26 cellular contexts compared by ENCODE assay signal in the genomic region with DNA sequence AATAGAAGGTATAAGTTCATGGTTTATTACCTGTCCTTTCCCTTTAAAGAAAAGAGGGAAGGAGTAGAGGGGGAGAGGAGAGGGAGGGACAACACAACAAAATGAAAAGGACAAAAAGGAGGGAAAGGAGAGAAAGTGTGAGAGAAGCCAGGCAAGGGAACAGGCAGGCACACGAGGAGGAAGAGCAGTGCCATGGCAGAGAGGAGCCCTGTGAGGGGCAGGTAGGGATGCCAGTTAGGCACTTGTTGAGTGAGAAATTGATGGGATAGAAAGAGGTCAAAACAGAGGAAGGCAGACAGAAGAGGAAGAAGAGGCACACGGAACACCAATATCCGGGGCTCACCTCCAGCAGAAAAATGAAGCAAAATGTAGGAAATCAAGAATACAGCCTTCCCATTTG. TPM values are rescaled to one million over a fixed set of nuclear protein-coding genes. Genes with fewer than 3 reads are reported as not detected.
DNase-seq lines count a peak whose midpoint lies in the region; ATAC-seq, FAIRE-seq and TF ChIP-seq lines count a peak whose summit lies in the region.
"Had no signal": no experiment of that assay in that cellular context is flagged by ENCODE, and none has a peak within 500 bp of the region (broad histone marks: within the 10 kb centered on the region; RNA-seq: fewer than 3 reads in every experiment).

No MANE protein-coding gene starts in this region.

- H2BK5ac ChIP-seq in H1 (ENCODE audit: low read depth, low read length), result no peak overlapping the region

- H4K91ac ChIP-seq in H1 (replicated peaks; ENCODE audit: insufficient read length, low read length), result no peak overlapping the region

- H3K36me3 ChIP-seq in BLaER1 treated with 17β-estradiol and CSF1 and Interleukin-3, amounts not matched to agents 10 nM and 100 nM, result no peaks in the 10 kb centered on the region
- H3K36me3 ChIP-seq in OCI-LY3 (replicated peaks; ENCODE audit: low read depth, low read length), result peaks cover 3% of the 10 kb centered on the region
- H3K36me3 ChIP-seq in H1 (ENCODE audit: control insufficient read depth in 2 of 4, insufficient read depth in 4 of 4, low read length in 3 of 4), result no peaks in the 10 kb centered on the region
- H3K36me3 ChIP-seq: BE2C, colonic mucosa, pancreas, tibial artery had no signal

- H3K4ac ChIP-seq in H1 (replicated peaks; ENCODE audit: insufficient read length, low read depth, low read length), result no peak overlapping the region

- no peaks in the 10 kb centered on the region for H3K27me3 ChIP-seq in BLaER1 treated with 17β-estradiol and CSF1 and Interleukin-3, amounts not matched to agents 10 nM and 100 nM
- H3K27me3 ChIP-seq in OCI-LY3 (ENCODE audit: low read depth, low read length) (no peaks in the 10 kb centered on the region), H1 (replicated peaks in 1 of 4; ENCODE audit: control insufficient read depth in 3 of 4, extremely low read depth in 1 of 4, insufficient read depth in 3 of 4, low read length in 3 of 4) (no peaks in the 10 kb centered on the region)
- H3K27me3 ChIP-seq: BE2C, colonic mucosa, neural progenitor cell, pancreas, tibial artery had no signal

- intact Hi-C loops in activated CD4-positive, alpha-beta memory T cell treated with anti-CD3 and anti-CD28 coated beads for 36 hours (cut with micrococcal nuclease), result no loop called here

- CTCF ChIA-PET in activated CD4-positive, alpha-beta memory T cell treated with anti-CD3 and anti-CD28 coated beads for 36 hours (lab: Charles Lee), result no interaction called here
- CTCF ChIA-PET in activated CD4-positive, alpha-beta memory T cell treated with anti-CD3 and anti-CD28 coated beads, Interleukin-2, amount 10 ng/mL, durations not matched to agents 7 days and 5 days (lab: Charles Lee), result interaction anchor here (1.0 to 1.6 kb wide), 2 partner anchors 35 to 39 kb away, joined by 4 read pairs; no protein-coding TSS in a partner anchor
- CTCF ChIA-PET in H1 (lab: Charles Lee; ENCODE audit: partially characterized antibody), result interaction anchor here (0.8 kb wide), 1 partner anchor 9 kb away, joined by 3 read pairs; no protein-coding TSS in a partner anchor

- no peak for TF ChIP-seq EP300 in H1 (IDR thresholded peaks at IDR 0.05; ENCODE audit: borderline replicate concordance in 1 of 2, low read depth in 2 of 2, low read length in 2 of 2)

- H3K36me3 Mint-ChIP-seq in activated CD4-positive, alpha-beta memory T cell treated with anti-CD3 and anti-CD28 coated beads for 36 hours, result peaks cover 5% of the 10 kb centered on the region
- H3K36me3 Mint-ChIP-seq in activated CD4-positive, alpha-beta memory T cell treated with anti-CD3 and anti-CD28 coated beads, Interleukin-2, amount 10 ng/mL, durations not matched to agents 7 days and 5 days (ENCODE audit: low read depth), result peaks cover 7% of the 10 kb centered on the region
- H3K36me3 Mint-ChIP-seq: neural progenitor cell had no signal

- H2AFZ ChIP-seq in OCI-LY3 (ENCODE audit: low read depth, low read length), result no peak overlapping the region
- no peak overlapping the region for H2AFZ ChIP-seq in H1 (ENCODE audit: low read length)
- H2AFZ ChIP-seq: neural progenitor cell, PC-9 had no signal

- H3K27ac Mint-ChIP-seq in activated CD4-positive, alpha-beta memory T cell treated with anti-CD3 and anti-CD28 coated beads for 36 hours, result peak overlapping the region; percentile 59
- H3K27ac Mint-ChIP-seq in activated CD4-positive, alpha-beta memory T cell treated with anti-CD3 and anti-CD28 coated beads, Interleukin-2, amount 10 ng/mL, durations not matched to agents 7 days and 5 days, result no peak overlapping the region
- H3K27ac Mint-ChIP-seq: activated CD4-positive, alpha-beta T cell treated with anti-CD3 and anti-CD28 coated beads, Interleukin-2, amount 10 ng/mL, durations not matched to agents 7 days and 5 days; neural progenitor cell had no signal

- H3K9me3 Mint-ChIP-seq in activated CD4-positive, alpha-beta memory T cell treated with anti-CD3 and anti-CD28 coated beads for 36 hours, result peaks cover 8% of the 10 kb centered on the region
- H3K9me3 Mint-ChIP-seq in activated CD4-positive, alpha-beta memory T cell treated with anti-CD3 and anti-CD28 coated beads, Interleukin-2, amount 10 ng/mL, durations not matched to agents 7 days and 5 days, result peaks cover 11% of the 10 kb centered on the region

- WGBS in H1 (ENCODE audit: extremely low coverage in 1 of 2, insufficient coverage in 1 of 2, insufficient read length in 1 of 2, insufficient replicate concordance in 2 of 2, low coverage in 1 of 2, low lambda C conversion rate in 2 of 2, missing lambda C conversion rate in 1 of 2), 2 experiments, result 91% methylated on average over 3 of the region's 3 CpGs; no CpG with 5 or more reads in 1 of the 2 experiments

- no peak overlapping the region for H2BK15ac ChIP-seq in H1 (ENCODE audit: low read length)

- no peaks in the 10 kb centered on the region for H3K27me3 Mint-ChIP-seq in activated CD4-positive, alpha-beta memory T cell treated with anti-CD3 and anti-CD28 coated beads for 36 hours
- H3K27me3 Mint-ChIP-seq in activated CD4-positive, alpha-beta memory T cell treated with anti-CD3 and anti-CD28 coated beads, Interleukin-2, amount 10 ng/mL, durations not matched to agents 7 days and 5 days, result no peaks in the 10 kb centered on the region
- H3K27me3 Mint-ChIP-seq: activated CD4-positive, alpha-beta T cell treated with anti-CD3 and anti-CD28 coated beads, Interleukin-2, amount 10 ng/mL, durations not matched to agents 7 days and 5 days had no signal

- POLR2A ChIA-PET in activated CD4-positive, alpha-beta memory T cell treated with anti-CD3 and anti-CD28 coated beads for 36 hours (lab: Charles Lee), result interaction anchor here (0.7 kb wide), 1 partner anchor 1123 kb away, joined by 3 read pairs; no protein-coding TSS in a partner anchor
- POLR2A ChIA-PET in activated CD4-positive, alpha-beta memory T cell treated with anti-CD3 and anti-CD28 coated beads, Interleukin-2, amount 10 ng/mL, durations not matched to agents 7 days and 5 days (lab: Charles Lee), result interaction anchor here (1.2 to 1.6 kb wide), 2 partner anchors 34 to 196 kb away, joined by 3 to 4 read pairs; no protein-coding TSS in a partner anchor
- POLR2A ChIA-PET in H1 (lab: Charles Lee; ENCODE audit: partially characterized antibody), result no interaction called here

- no peak overlapping the region for H3K9ac ChIP-seq in BLaER1 treated with 17β-estradiol and CSF1 and Interleukin-3, amounts not matched to agents 10 nM and 100 nM
- H3K9ac ChIP-seq in OCI-LY3 (ENCODE audit: low read length), result peak overlapping the region; percentile 66
- H3K9ac ChIP-seq in H1 (replicated peaks in 1 of 4; ENCODE audit: extremely low read depth in 1 of 4, low read depth in 3 of 4, low read length in 3 of 4), result no peak overlapping the region
- H3K9ac ChIP-seq: neural progenitor cell, SK-N-SH had no signal

- H3K56ac ChIP-seq in H1 (replicated peaks; ENCODE audit: insufficient read length, low read depth, low read length), result no peak overlapping the region

- H3K4me3 ChIP-seq in BLaER1 treated with 17β-estradiol and CSF1 and Interleukin-3, amounts not matched to agents 10 nM and 100 nM, result no peak overlapping the region
- H3K4me3 ChIP-seq in OCI-LY3 (ENCODE audit: low read length), result peak overlapping the region; percentile 57
- H3K4me3 ChIP-seq in H1 (ENCODE audit: extremely low read depth in 1 of 4, insufficient read depth in 2 of 4, low read depth in 3 of 4, low read length in 4 of 4), result no peak overlapping the region
- H3K4me3 ChIP-seq: colonic mucosa, neural progenitor cell, pancreas, PC-9, skin epidermis, tibial artery had no signal

- H2BK12ac ChIP-seq in H1 (ENCODE audit: low read depth, low read length), result no peak overlapping the region

- no peaks in the 10 kb centered on the region for H3K23me2 ChIP-seq in H1 (ENCODE audit: low read depth, low read length)

- no peak overlapping the region for H3K23ac ChIP-seq in H1 (ENCODE audit: insufficient read length)

- H4K20me1 ChIP-seq in BLaER1 treated with 17β-estradiol and CSF1 and Interleukin-3, amounts not matched to agents 10 nM and 100 nM, result no peaks in the 10 kb centered on the region
- no peaks in the 10 kb centered on the region for H4K20me1 ChIP-seq in OCI-LY3 (ENCODE audit: insufficient read depth, low read length)
- no peaks in the 10 kb centered on the region for H4K20me1 ChIP-seq in H1 (replicated peaks in 1 of 2; ENCODE audit: control insufficient read depth in 1 of 2, insufficient read depth in 2 of 2, low read length in 2 of 2)

- no peak for FAIRE-seq in H1 (lab: Jason Lieb, UNC)
- FAIRE-seq: pancreas had no signal

- peaks cover 46% of the 10 kb centered on the region for H3K4me1 Mint-ChIP-seq in activated CD4-positive, alpha-beta memory T cell treated with anti-CD3 and anti-CD28 coated beads for 36 hours (ENCODE audit: low read depth)
- peaks cover 54% of the 10 kb centered on the region for H3K4me1 Mint-ChIP-seq in activated CD4-positive, alpha-beta memory T cell treated with anti-CD3 and anti-CD28 coated beads, Interleukin-2, amount 10 ng/mL, durations not matched to agents 7 days and 5 days

- H3K4me3 Mint-ChIP-seq in activated CD4-positive, alpha-beta memory T cell treated with anti-CD3 and anti-CD28 coated beads for 36 hours, result no peak overlapping the region
- no peak overlapping the region for H3K4me3 Mint-ChIP-seq in activated CD4-positive, alpha-beta memory T cell treated with anti-CD3 and anti-CD28 coated beads, Interleukin-2, amount 10 ng/mL, durations not matched to agents 7 days and 5 days
- H3K4me3 Mint-ChIP-seq: neural progenitor cell had no signal

- peaks cover 45 to 69% (median 54%) of the 10 kb centered on the region in 10 experiments for H3K4me1 ChIP-seq in BLaER1 treated with 17β-estradiol and CSF1 and Interleukin-3, amounts not matched to agents 10 nM and 100 nM
- peaks cover 86% of the 10 kb centered on the region for H3K4me1 ChIP-seq in OCI-LY3 (ENCODE audit: low read length)
- H3K4me1 ChIP-seq in H1 (replicated peaks in 1 of 4; ENCODE audit: control insufficient read depth in 3 of 4, insufficient read depth in 4 of 4, low read length in 3 of 4), result no peaks in the 10 kb centered on the region
- H3K4me1 ChIP-seq: BE2C, colonic mucosa, pancreas had no signal

- no peaks in the 10 kb centered on the region for H3K79me1 ChIP-seq in H1 (ENCODE audit: low read depth, low read length)

- no peak overlapping the region for H3K18ac ChIP-seq in H1 (ENCODE audit: extremely low read depth, low read length)

- no peak overlapping the region for H3K14ac ChIP-seq in H1 (ENCODE audit: insufficient read length)

- no peak for TF ChIP-seq RAD21 in H1 (IDR thresholded peaks at IDR 0.05 in 1 of 2, conservative IDR thresholded peaks at IDR 0.05 in 1 of 2; ENCODE audit: low read depth in 2 of 2, low read length in 2 of 2)

- H4K8ac ChIP-seq in H1 (ENCODE audit: extremely low read depth, insufficient read depth, low read length), result no peak overlapping the region

- peak overlapping the region in 3 of 11 experiments; percentile 13 to 70 (median 38); a peak in 4 of 22 replicates for H3K27ac ChIP-seq in BLaER1 treated with 17β-estradiol and CSF1 and Interleukin-3, amounts not matched to agents 10 nM and 100 nM
- H3K27ac ChIP-seq in OCI-LY3 (ENCODE audit: low read length) (peak overlapping the region; percentile 92), H1 (ENCODE audit: low read depth, low read length) (no peak overlapping the region)
- H3K27ac ChIP-seq: colonic mucosa, epithelial cell of prostate, neural progenitor cell, pancreas, PC-9, tibial artery had no signal

- ATAC-seq in GM21381 (IDR thresholded peaks at IDR 0.05; ENCODE audit: unreplicated experiment), result no peak
- ATAC-seq: pancreas had no signal

- TF ChIP-seq CTCF in OCI-LY3 (IDR thresholded peaks at IDR 0.05; ENCODE audit: low read depth, low read length), result no peak
- no peak for TF ChIP-seq CTCF in H1 (IDR thresholded peaks at IDR 0.05; ENCODE audit: control extremely low read depth in 1 of 3, insufficient read depth in 1 of 3, low read depth in 1 of 3, low read length in 3 of 3)

- H3K79me2 ChIP-seq in OCI-LY3 (ENCODE audit: low read length) (no peaks in the 10 kb centered on the region), H1 (ENCODE audit: control insufficient read depth in 1 of 2, insufficient read depth in 2 of 2, low read length in 2 of 2) (no peaks in the 10 kb centered on the region)

- no peak for TF ChIP-seq POLR2A in H1 (IDR thresholded peaks at IDR 0.05; ENCODE audit: control extremely low read depth in 1 of 2, low read depth in 2 of 2, low read length in 2 of 2)

- peaks cover 13 to 18% (median 16%) of the 10 kb centered on the region in 11 experiments for H3K9me3 ChIP-seq in BLaER1 treated with 17β-estradiol and CSF1 and Interleukin-3, amounts not matched to agents 10 nM and 100 nM (replicated peaks in 1 of 11)
- H3K9me3 ChIP-seq in OCI-LY3 (ENCODE audit: insufficient read depth, low read length) (peaks cover 6% of the 10 kb centered on the region; the same call in 1 of the 2 replicates), H1 (ENCODE audit: insufficient read depth in 2 of 2, low read depth in 1 of 2, low read length in 1 of 2) (no peaks in the 10 kb centered on the region)
- H3K9me3 ChIP-seq: BE2C, colonic mucosa, pancreas, SK-N-SH, tibial artery had no signal

- H2AK5ac ChIP-seq in H1 (ENCODE audit: low read depth, low read length), result no peak overlapping the region

- no peak overlapping the region for H2BK120ac ChIP-seq in H1 (replicated peaks; ENCODE audit: low read depth, low read length)

- H4K5ac ChIP-seq in H1 (ENCODE audit: insufficient read length, low read depth, low read length), result no peak overlapping the region

- no peak overlapping the region for H2BK20ac ChIP-seq in H1 (ENCODE audit: low read length)

- H3K4me2 ChIP-seq in BLaER1 treated with 17β-estradiol and CSF1 and Interleukin-3, amounts not matched to agents 10 nM and 100 nM, result peak overlapping the region in 9 of 11 experiments; percentile 53 to 88 (median 73); a peak in 19 of 22 replicates
- H3K4me2 ChIP-seq in OCI-LY3 (ENCODE audit: low read length) (peak overlapping the region; percentile 72), H1 (ENCODE audit: insufficient read depth in 1 of 2, low read depth in 2 of 2, low read length in 2 of 2) (no peak overlapping the region)
- H3K4me2 ChIP-seq: neural progenitor cell, PC-9, SK-N-SH had no signal

- no peak for DNase-seq in activated CD4-positive, alpha-beta memory T cell treated with anti-CD3 and anti-CD28 coated beads for 36 hours
- no peak for DNase-seq in activated CD4-positive, alpha-beta memory T cell treated with anti-CD3 and anti-CD28 coated beads, Interleukin-2, amount 10 ng/mL, durations not matched to agents 7 days and 5 days
- DNase-seq in H1 (ENCODE audit: low read depth in 1 of 2, low spot score in 2 of 2) (no peak), SKM-1 treated with dmso at 0.1 percent for 144 hours (lab: John Stamatoyannopoulos, UW; ENCODE audit: unreplicated experiment) (no peak), UCSD-AML1 (lab: John Stamatoyannopoulos, UW; ENCODE audit: unreplicated experiment) (no peak)
- DNase-seq: activated CD4-positive, alpha-beta T cell treated with anti-CD3 and anti-CD28 coated beads, Interleukin-2, amount 10 ng/mL, durations not matched to agents 7 days and 5 days; activated CD8-positive, alpha-beta memory T cell treated with anti-CD3 and anti-CD28 coated beads, Interleukin-2, amount 50 U/mL, for 4 hours; BE2C; colonic mucosa; DMS 273 treated with DMSO at 0.1 percent for 48 hours; effector memory CD4-positive, alpha-beta T cell; NCI-H1417; NCI-H2081; NCI-H2227 treated with DMSO at 0.1 percent for 48 hours; NCI-H526; pancreas; PC-9; retina; SK-N-SH; tibial artery had no signal

RNA-seq across cellular contexts. Expression of a gene that starts 42.5 kb away (rescaled TPM):
- 100 to 1,000 TPM; 259 to 267 TPM for total RNA-seq in activated CD4-positive, alpha-beta memory T cell treated with anti-CD3 and anti-CD28 coated beads for 36 hours
- 100 to 1,000 TPM; 143 to 144 TPM for total RNA-seq in activated CD4-positive, alpha-beta memory T cell treated with anti-CD3 and anti-CD28 coated beads, Interleukin-2, amount 10 ng/mL, durations not matched to agents 7 days and 5 days
- total RNA-seq in H1 (2021; fragmentation: NEBNext Ultra II Directional; extraction: Animal tissue kit (Norgen Biotek cat#: 25700)), result 1.6 and 2.2 TPM in 2 replicates
- 1.1 and 2.0 TPM in 2 replicates for polyA plus RNA-seq in H1 (2011; rRNA removed)
- polyA plus RNA-seq in H1 (2011; cell fraction: cytosol; rRNA removed), result 1.5 TPM
- polyA plus RNA-seq in H1 (2011; cell fraction: nucleus; rRNA removed), result 3.9 TPM
- polyA plus RNA-seq in H1 (2012, experiment 1 of 2), result 2.4 to 3.1 TPM (median 2.5 TPM) in 4 replicates
- polyA plus RNA-seq in H1 (2012, experiment 2 of 2), result 0.51 TPM
- 1.4 TPM for polyA plus RNA-seq in H1 (2013, experiment 1 of 2)
- 1.3 TPM for polyA plus RNA-seq in H1 (2013, experiment 2 of 2)
- 2.6 and 2.7 TPM in 2 replicates for polyA minus RNA-seq in H1 (2011; rRNA and poly(A)+ RNA removed)
- 3.0 TPM for polyA minus RNA-seq in H1 (2011; cell fraction: cytosol; rRNA and poly(A)+ RNA removed)
- 3.8 TPM for polyA minus RNA-seq in H1 (2011; cell fraction: nucleus; rRNA and poly(A)+ RNA removed)

Comparison
In these comparisons a context has a peak if more than half of its experiments do, and no peak if none do; other contexts are left out.
1. H3K4me2 ChIP-seq: peak in BLaER1 treated with 17β-estradiol and CSF1 and Interleukin-3, amounts not matched to agents 10 nM and 100 nM (9 of 11) and OCI-LY3 (single experiment); none in H1 (0 of 2).
2. RNA of a gene that starts 42.5 kb away (total RNA-seq): 259 to 267 TPM in activated CD4-positive, alpha-beta memory T cell treated with anti-CD3 and anti-CD28 coated beads for 36 hours and 143 to 144 TPM in activated CD4-positive, alpha-beta memory T cell treated with anti-CD3 and anti-CD28 coated beads, Interleukin-2, amount 10 ng/mL, durations not matched to agents 7 days and 5 days; 1.6 to 2.2 TPM in H1; every median in the first group is over 10 times any median in the second.